In the genomic region with DNA sequence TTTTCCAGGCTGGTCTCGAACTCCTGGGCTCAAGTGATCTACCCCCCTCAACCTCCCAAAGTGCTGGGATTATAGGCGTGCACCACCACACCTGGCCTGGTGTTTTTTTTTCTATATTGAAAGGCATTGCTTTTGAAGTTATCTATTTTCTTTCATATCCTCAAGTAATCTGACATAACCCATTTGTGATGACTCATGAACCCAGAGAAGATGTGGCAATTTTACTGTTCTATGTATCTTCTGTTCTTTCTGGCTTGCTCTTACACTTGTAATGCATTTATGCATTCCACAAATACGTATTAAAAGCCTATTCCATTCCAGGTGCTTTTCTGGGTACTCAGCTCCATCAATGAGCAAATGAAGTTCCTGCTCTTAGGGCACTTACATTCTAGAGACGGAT, we compare ENCODE assay signal across 14 cellular contexts. TPM values are rescaled to one million over a fixed set of nuclear protein-coding genes. Genes with fewer than 3 reads are reported as not detected.
DNase-seq lines count a peak whose midpoint lies in the region; ATAC-seq, FAIRE-seq and TF ChIP-seq lines count a peak whose summit lies in the region.
"Had no signal": no experiment of that assay in that cellular context is flagged by ENCODE, and none has a peak within 500 bp of the region (broad histone marks: within the 10 kb centered on the region; RNA-seq: fewer than 3 reads in every experiment).

No MANE protein-coding gene starts in this region.

- H4K20me1 ChIP-seq in GM23338 (replicated peaks; ENCODE audit: insufficient read depth), result no peaks in the 10 kb centered on the region

- no peaks in the 10 kb centered on the region for H3K9me2 ChIP-seq in GM23338 (ENCODE audit: insufficient read depth)

- FAIRE-seq in RCC 7860 (lab: Jason Lieb, UNC), result peak; percentile 53
- no peak for FAIRE-seq in GM12891 (lab: Jason Lieb, UNC)

- peaks cover 4% of the 10 kb centered on the region for H3K4me1 Mint-ChIP-seq in GM23338

- no peaks in the 10 kb centered on the region for H3F3A ChIP-seq in GM23338 (replicated peaks; ENCODE audit: low read depth)

- no peak overlapping the region for H3K27ac Mint-ChIP-seq in GM23338
- H3K27ac Mint-ChIP-seq: activated naive CD8-positive, alpha-beta T cell treated with anti-CD3 and anti-CD28 coated beads, Interleukin-2, amount 10 ng/mL, durations not matched to agents 7 days and 5 days; memory B cell had no signal

- TF ChIP-seq CTCF in GM23338 (conservative IDR thresholded peaks at IDR 0.05; ENCODE audit: low read depth in 2 of 2), result no peak

- no peak overlapping the region for H3K27ac ChIP-seq in GM23338 (ENCODE audit: low read depth)
- H3K27ac ChIP-seq: parathyroid adenoma had no signal

- no peaks in the 10 kb centered on the region for H3K36me3 ChIP-seq in GM23338 (ENCODE audit: insufficient read depth)

- no peaks in the 10 kb centered on the region for H3K27me3 ChIP-seq in GM23338 (ENCODE audit: insufficient read depth)

- H3K9me3 Mint-ChIP-seq in GM23338, result no peaks in the 10 kb centered on the region
- H3K9me3 Mint-ChIP-seq: activated naive CD8-positive, alpha-beta T cell treated with anti-CD3 and anti-CD28 coated beads, Interleukin-2, amount 10 ng/mL, durations not matched to agents 7 days and 5 days; memory B cell had no signal

- peaks cover 8% of the 10 kb centered on the region for H3K4me1 ChIP-seq in GM23338 (ENCODE audit: insufficient read depth)
- H3K4me1 ChIP-seq: parathyroid adenoma had no signal

- peak; percentile 45 for DNase-seq in GM04504 (ENCODE audit: low read depth)
- peak; percentile 29 for DNase-seq in RCC 7860 (ENCODE audit: low spot score)
- DNase-seq in fibroblast of gingiva (ENCODE audit: low read depth), result peak; percentile 70
- DNase-seq in skeletal muscle cell (ENCODE audit: low read depth), result peak; percentile 63
- no peak for DNase-seq in GM12891 (ENCODE audit: insufficient read length, low spot score)
- no peak for DNase-seq in GM23338 (ENCODE audit: low spot score)
- DNase-seq: activated CD8-positive, alpha-beta memory T cell treated with anti-CD3 and anti-CD28 coated beads, Interleukin-2, amount 50 U/mL, for 4 hours; activated naive CD8-positive, alpha-beta T cell treated with anti-CD3 and anti-CD28 coated beads, Interleukin-2, amount 10 ng/mL, durations not matched to agents 7 days and 5 days; GOT3; stimulated activated naive CD4-positive, alpha-beta T cell had no signal

- H3K36me3 Mint-ChIP-seq in GM23338 (ENCODE audit: low read depth), result no peaks in the 10 kb centered on the region
- H3K36me3 Mint-ChIP-seq: activated naive CD8-positive, alpha-beta T cell treated with anti-CD3 and anti-CD28 coated beads, Interleukin-2, amount 10 ng/mL, durations not matched to agents 7 days and 5 days; memory B cell had no signal

- H3K4me2 ChIP-seq in GM23338, result no peak overlapping the region

- no peak overlapping the region for H3K4me3 ChIP-seq in skeletal muscle cell (ENCODE audit: low read depth, low read length)
- H3K4me3 ChIP-seq in GM23338, result no peak overlapping the region

- no peak overlapping the region for H3K4me3 Mint-ChIP-seq in GM23338
- H3K4me3 Mint-ChIP-seq: activated naive CD8-positive, alpha-beta T cell treated with anti-CD3 and anti-CD28 coated beads, Interleukin-2, amount 10 ng/mL, durations not matched to agents 7 days and 5 days; memory B cell had no signal

- no peaks in the 10 kb centered on the region for H3K79me2 ChIP-seq in GM23338 (replicated peaks; ENCODE audit: insufficient read depth)
- H3K79me2 ChIP-seq: parathyroid adenoma had no signal

- H2AFZ ChIP-seq in GM23338, result no peak overlapping the region; the same call in 1 of the 2 replicates
- H2AFZ ChIP-seq: parathyroid adenoma had no signal

- no peak for TF ChIP-seq POLR2A in GM12891 (IDR thresholded peaks at IDR 0.05; ENCODE audit: low read depth, low read length)

- ATAC-seq in HG03378 (IDR thresholded peaks at IDR 0.05; ENCODE audit: unreplicated experiment), result no peak
- no peak for ATAC-seq in GM23338
- no peak for ATAC-seq in HG03280 (IDR thresholded peaks at IDR 0.05; ENCODE audit: unreplicated experiment)

- peaks cover 3% of the 10 kb centered on the region for H3K27me3 Mint-ChIP-seq in GM23338 (ENCODE audit: insufficient read depth, low read depth, poor library complexity)

TF ChIP-seq in GM12891, 5 proteins besides CTCF, POLR2A, EP300 and RAD21:
- TF ChIP-seq POU2F2 (IDR thresholded peaks at IDR 0.05; ENCODE audit: low read depth, low read length) (no peak), TAF1 (IDR thresholded peaks at IDR 0.05; ENCODE audit: low read depth, low read length) (no peak), SPI1 (IDR thresholded peaks at IDR 0.05; ENCODE audit: low read depth, low read length) (no peak), POLR2AphosphoS5 (IDR thresholded peaks at IDR 0.05; ENCODE audit: low read depth, low read length) (no peak), PAX5 (IDR thresholded peaks at IDR 0.05; ENCODE audit: insufficient read depth, low read length, severe bottlenecking) (no peak)

TF ChIP-seq in GM23338, 12 proteins besides CTCF, POLR2A, EP300 and RAD21:
- TF ChIP-seq NANOG (IDR thresholded peaks at IDR 0.05; ENCODE audit: borderline replicate concordance), result no peak
- TF ChIP-seq ZNF114 (CRISPR knock-in tag; IDR thresholded peaks at IDR 0.05), result no peak
- no peak for TF ChIP-seq CREB1 (CRISPR knock-in tag; IDR thresholded peaks at IDR 0.05; ENCODE audit: low read depth)
- TF ChIP-seq, protein P1, sequence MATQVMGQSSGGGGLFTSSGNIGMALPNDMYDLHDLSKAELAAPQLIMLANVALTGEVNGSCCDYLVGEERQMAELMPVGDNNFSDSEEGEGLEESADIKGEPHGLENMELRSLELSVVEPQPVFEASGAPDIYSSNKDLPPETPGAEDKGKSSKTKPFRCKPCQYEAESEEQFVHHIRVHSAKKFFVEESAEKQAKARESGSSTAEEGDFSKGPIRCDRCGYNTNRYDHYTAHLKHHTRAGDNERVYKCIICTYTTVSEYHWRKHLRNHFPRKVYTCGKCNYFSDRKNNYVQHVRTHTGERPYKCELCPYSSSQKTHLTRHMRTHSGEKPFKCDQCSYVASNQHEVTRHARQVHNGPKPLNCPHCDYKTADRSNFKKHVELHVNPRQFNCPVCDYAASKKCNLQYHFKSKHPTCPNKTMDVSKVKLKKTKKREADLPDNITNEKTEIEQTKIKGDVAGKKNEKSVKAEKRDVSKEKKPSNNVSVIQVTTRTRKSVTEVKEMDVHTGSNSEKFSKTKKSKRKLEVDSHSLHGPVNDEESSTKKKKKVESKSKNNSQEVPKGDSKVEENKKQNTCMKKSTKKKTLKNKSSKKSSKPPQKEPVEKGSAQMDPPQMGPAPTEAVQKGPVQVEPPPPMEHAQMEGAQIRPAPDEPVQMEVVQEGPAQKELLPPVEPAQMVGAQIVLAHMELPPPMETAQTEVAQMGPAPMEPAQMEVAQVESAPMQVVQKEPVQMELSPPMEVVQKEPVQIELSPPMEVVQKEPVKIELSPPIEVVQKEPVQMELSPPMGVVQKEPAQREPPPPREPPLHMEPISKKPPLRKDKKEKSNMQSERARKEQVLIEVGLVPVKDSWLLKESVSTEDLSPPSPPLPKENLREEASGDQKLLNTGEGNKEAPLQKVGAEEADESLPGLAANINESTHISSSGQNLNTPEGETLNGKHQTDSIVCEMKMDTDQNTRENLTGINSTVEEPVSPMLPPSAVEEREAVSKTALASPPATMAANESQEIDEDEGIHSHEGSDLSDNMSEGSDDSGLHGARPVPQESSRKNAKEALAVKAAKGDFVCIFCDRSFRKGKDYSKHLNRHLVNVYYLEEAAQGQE (IDR thresholded peaks at IDR 0.05; ENCODE audit: unreplicated experiment), result no peak
- no peak for TF ChIP-seq EZH2phosphoT487 (IDR thresholded peaks at IDR 0.05; ENCODE audit: unreplicated experiment)
- TF ChIP-seq POLR2AphosphoS5 (IDR thresholded peaks at IDR 0.05; ENCODE audit: low read depth), result no peak
- TF ChIP-seq STAT1 (IDR thresholded peaks at IDR 0.05; ENCODE audit: unreplicated experiment), result no peak
TF ChIP-seq in GM23338: peak in this region for 0.

RNA-seq across cellular contexts. Expression of a gene that starts 29.9 kb away (rescaled TPM):
- 3.6 TPM for polyA plus RNA-seq in GM12891 (2012; ENCODE audit: low read depth, missing spikeins)
- 51.3 and 59.8 TPM in 2 replicates for total RNA-seq in GM23338 (2014; rRNA removed; shearing (Covaris generic))
- 19.7 and 22.9 TPM in 2 replicates for polyA plus RNA-seq in GM23338 (2016; fragmentation: Nextera tagmentation; extraction: Ambion mirVana)

Comparison
In these comparisons a context has a peak if more than half of its experiments do, and no peak if none do; other contexts are left out.
1. DNase-seq: peak in GM04504 (single experiment), RCC 7860 (single experiment), fibroblast of gingiva (single experiment) and skeletal muscle cell (single experiment); none in GM12891 (single experiment) and GM23338 (single experiment).